Comparison of ENCODE assay signal across 8 cellular contexts in genomic region chr12:3604750-3605638, GRCh38.
A peak's percentile ranks its signal among the peaks of the same experiment; 100 is the strongest.
DNase-seq lines count a peak whose midpoint lies in the region; ATAC-seq and TF ChIP-seq lines count a peak whose summit lies in the region.

No MANE protein-coding gene starts in this region.

- peak; percentile 28 for DNase-seq in HT1080 (ENCODE audit: low read depth)
- peak; percentile 77 for DNase-seq in NCI-H774 (lab: John Stamatoyannopoulos, UW)
- DNase-seq in glomerular visceral epithelial cell (ENCODE audit: extremely low spot score) = peak; percentile 46
- peak; percentile 50 for DNase-seq in retina
- no peak for DNase-seq in stimulated activated naive CD8-positive, alpha-beta T cell treated with anti-CD3 and anti-CD28 coated beads, Interleukin-15, Interleukin-2, amounts not matched to agents 100 U/mL and 50 U/mL, for 24 hours
- no peak for DNase-seq in GM13977 (ENCODE audit: low spot score)

- in situ Hi-C loops in GM13977 (cut with MboI; ENCODE audit: low pct_unique_long_range_greater_than_20kb, low sequenced_read_pairs, unreplicated experiment) = no loop called here

- TF ChIP-seq CTCF in GM13977 (IDR thresholded peaks at IDR 0.05; ENCODE audit: extremely low read depth, insufficient read depth, missing control alignments) = no peak

- no peak for ATAC-seq in stimulated activated naive CD8-positive, alpha-beta T cell treated with anti-CD3 and anti-CD28 coated beads, Interleukin-15, Interleukin-2, amounts not matched to agents 100 U/mL and 50 U/mL, for 24 hours
- ATAC-seq in GM21515 (IDR thresholded peaks at IDR 0.05; ENCODE audit: unreplicated experiment) = no peak
- ATAC-seq in GM21723 (IDR thresholded peaks at IDR 0.05; ENCODE audit: unreplicated experiment) = no peak

Comparison
In these comparisons a context has a peak if more than half of its experiments do, and no peak if none do; other contexts are left out.
1. DNase-seq: peak in HT1080 (single experiment), NCI-H774 (single experiment), glomerular visceral epithelial cell (single experiment) and retina (single experiment); none in stimulated activated naive CD8-positive, alpha-beta T cell treated with anti-CD3 and anti-CD28 coated beads, Interleukin-15, Interleukin-2, amounts not matched to agents 100 U/mL and 50 U/mL, for 24 hours (single experiment) and GM13977 (single experiment).